Comparison of ENCODE assay signal across 18 cellular contexts in genomic region chr6:165843121-165843520, GRCh38.
"Had no signal": no experiment of that assay in that cellular context is flagged by ENCODE, and none has a peak within 500 bp of the region (broad histone marks: within the 10 kb centered on the region; RNA-seq: fewer than 3 reads in every experiment).

No MANE protein-coding gene starts in this region.

- H3K4me1 Mint-ChIP-seq: activated B cell treated with CpG ODN at 0.5 μM for 24 hours; activated naive CD8-positive, alpha-beta T cell treated with anti-CD3 and anti-CD28 coated beads for 36 hours; stimulated activated naive B cell treated with anti-CD40 and anti-IgM and Interleukin-4, amounts not matched to agents 10 μg/mL and 1 μg/mL and 100 μg/mL, for 72 hours had no signal

- H3K27me3 ChIP-seq: ovary, sigmoid colon, thyroid gland had no signal

- H3K27ac ChIP-seq: left ventricle myocardium inferior, ovary, sigmoid colon, spleen, thyroid gland had no signal

- DNase-seq: activated B cell treated with CpG ODN at 0.5 μM for 24 hours; activated CD4-positive, alpha-beta memory T cell treated with anti-CD3 and anti-CD28 coated beads for 36 hours; activated CD4-positive, alpha-beta T cell treated with anti-CD3 and anti-CD28 coated beads for 4 hours; activated naive CD8-positive, alpha-beta T cell treated with anti-CD3 and anti-CD28 coated beads for 36 hours; activated T-cell treated with anti-CD3 and anti-CD28 coated beads for 4 hours; amniotic stem cell; dermis blood vessel endothelial cell; effector memory CD4-positive, alpha-beta T cell; kidney; left ventricle myocardium inferior; ovary; sigmoid colon; spleen; stimulated activated CD4-positive, alpha-beta T cell treated with anti-CD3 and anti-CD28 coated beads, Interleukin-4, amount 100 ng/mL, for 4 hours; stimulated activated naive B cell treated with anti-CD40 and anti-IgM and Interleukin-4, amounts not matched to agents 10 μg/mL and 1 μg/mL and 100 μg/mL, for 72 hours; thyroid gland had no signal

- H3K4me3 Mint-ChIP-seq: activated B cell treated with CpG ODN at 0.5 μM for 24 hours; activated CD4-positive, alpha-beta memory T cell treated with anti-CD3 and anti-CD28 coated beads for 36 hours; activated naive CD8-positive, alpha-beta T cell treated with anti-CD3 and anti-CD28 coated beads for 36 hours; activated T-helper 1 cell treated with anti-CD3 and anti-CD28 coated beads, Interleukin-12 subunit alpha, Interleukin-12 subunit beta, Interleukin-2, Interleukin-4 antibody, amounts not matched to agents 30 ng/mL and 10 ng/mL and 1 ng/mL, durations not matched to agents 14 hours and 24 hours and 36 hours; stimulated activated naive B cell treated with anti-CD40 and anti-IgM and Interleukin-4, amounts not matched to agents 10 μg/mL and 1 μg/mL and 100 μg/mL, for 72 hours; T-helper 2 cell treated with Interferon-gamma antibody and Interleukin-4, amounts not matched to agents 5 μg/mL and 100 μg/mL, for 36 hours had no signal

- H3K36me3 Mint-ChIP-seq: activated CD4-positive, alpha-beta memory T cell treated with anti-CD3 and anti-CD28 coated beads for 36 hours; activated naive CD8-positive, alpha-beta T cell treated with anti-CD3 and anti-CD28 coated beads for 36 hours; stimulated activated naive B cell treated with anti-CD40 and anti-IgM and Interleukin-4, amounts not matched to agents 10 μg/mL and 1 μg/mL and 100 μg/mL, for 72 hours had no signal

- H3K36me3 ChIP-seq: left ventricle myocardium inferior, ovary, sigmoid colon, spleen, thyroid gland had no signal

- H3K9me3 Mint-ChIP-seq: activated CD4-positive, alpha-beta memory T cell treated with anti-CD3 and anti-CD28 coated beads for 36 hours; activated naive CD8-positive, alpha-beta T cell treated with anti-CD3 and anti-CD28 coated beads for 36 hours; activated T-helper 1 cell treated with anti-CD3 and anti-CD28 coated beads, Interleukin-12 subunit alpha, Interleukin-12 subunit beta, Interleukin-2, Interleukin-4 antibody, amounts not matched to agents 30 ng/mL and 10 ng/mL and 1 ng/mL, durations not matched to agents 14 hours and 24 hours and 36 hours; T-helper 2 cell treated with Interferon-gamma antibody and Interleukin-4, amounts not matched to agents 5 μg/mL and 100 μg/mL, for 36 hours had no signal

- H3K4me1 ChIP-seq: spleen, thyroid gland had no signal

- H3K4me3 ChIP-seq: left ventricle myocardium inferior, ovary, sigmoid colon, spleen, thyroid gland had no signal

- H3K9me3 ChIP-seq: left ventricle myocardium inferior, ovary, sigmoid colon, spleen, thyroid gland had no signal

- H3K27ac Mint-ChIP-seq: activated B cell treated with CpG ODN at 0.5 μM for 24 hours; activated CD4-positive, alpha-beta memory T cell treated with anti-CD3 and anti-CD28 coated beads for 36 hours; activated naive CD8-positive, alpha-beta T cell treated with anti-CD3 and anti-CD28 coated beads for 36 hours; activated T-helper 1 cell treated with anti-CD3 and anti-CD28 coated beads, Interleukin-12 subunit alpha, Interleukin-12 subunit beta, Interleukin-2, Interleukin-4 antibody, amounts not matched to agents 30 ng/mL and 10 ng/mL and 1 ng/mL, durations not matched to agents 14 hours and 24 hours and 36 hours; stimulated activated naive B cell treated with anti-CD40 and anti-IgM and Interleukin-4, amounts not matched to agents 10 μg/mL and 1 μg/mL and 100 μg/mL, for 72 hours; T-helper 2 cell treated with Interferon-gamma antibody and Interleukin-4, amounts not matched to agents 5 μg/mL and 100 μg/mL, for 36 hours had no signal
